In the genomic region with DNA sequence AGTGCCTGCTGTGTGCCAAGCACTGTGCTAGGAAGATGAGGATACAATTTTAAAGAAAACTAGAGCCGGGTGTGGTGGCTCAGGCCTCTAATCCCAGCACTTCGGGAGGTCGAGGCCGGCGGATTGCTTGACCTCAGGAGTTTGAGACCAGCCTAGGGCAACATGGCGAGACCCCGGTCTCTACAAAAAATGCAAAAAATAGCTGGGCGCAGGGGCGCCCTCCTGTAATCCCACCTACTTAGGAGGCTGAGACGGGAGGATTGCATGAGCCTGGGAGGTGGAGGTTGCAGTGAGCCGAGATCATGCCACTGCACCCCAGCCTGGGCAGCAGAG, we compare ENCODE assay signal across 1 cellular context.
TF ChIP-seq lines count a peak whose summit lies in the region.

No MANE protein-coding gene starts in this region.

TF ChIP-seq in WTC11, 78 proteins besides CTCF, POLR2A, EP300 and RAD21 (continued from another document):
- TF ChIP-seq, protein P1, sequence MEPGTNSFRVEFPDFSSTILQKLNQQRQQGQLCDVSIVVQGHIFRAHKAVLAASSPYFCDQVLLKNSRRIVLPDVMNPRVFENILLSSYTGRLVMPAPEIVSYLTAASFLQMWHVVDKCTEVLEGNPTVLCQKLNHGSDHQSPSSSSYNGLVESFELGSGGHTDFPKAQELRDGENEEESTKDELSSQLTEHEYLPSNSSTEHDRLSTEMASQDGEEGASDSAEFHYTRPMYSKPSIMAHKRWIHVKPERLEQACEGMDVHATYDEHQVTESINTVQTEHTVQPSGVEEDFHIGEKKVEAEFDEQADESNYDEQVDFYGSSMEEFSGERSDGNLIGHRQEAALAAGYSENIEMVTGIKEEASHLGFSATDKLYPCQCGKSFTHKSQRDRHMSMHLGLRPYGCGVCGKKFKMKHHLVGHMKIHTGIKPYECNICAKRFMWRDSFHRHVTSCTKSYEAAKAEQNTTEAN (CRISPR knock-in tag; IDR thresholded peaks at IDR 0.05), result no peak
- TF ChIP-seq SP1 (CRISPR knock-in tag; conservative IDR thresholded peaks at IDR 0.05), result no peak
- TF ChIP-seq FOXK1 (CRISPR knock-in tag; IDR thresholded peaks at IDR 0.05), result no peak
- no peak for TF ChIP-seq NFE2L1 (CRISPR knock-in tag; IDR thresholded peaks at IDR 0.05)
- no peak for TF ChIP-seq SMAD3 (CRISPR knock-in tag; IDR thresholded peaks at IDR 0.05; ENCODE audit: borderline replicate concordance)
- peak; percentile 34; the same call in 1 of the 2 replicates for TF ChIP-seq ZNF121 (CRISPR knock-in tag; IDR thresholded peaks at IDR 0.05)
- no peak for TF ChIP-seq ATF2 (CRISPR knock-in tag; IDR thresholded peaks at IDR 0.05; ENCODE audit: borderline replicate concordance, low read depth)
